16 cellular contexts compared by ENCODE assay signal in genomic region chr2:8658064-8658862, GRCh38. TPM values are rescaled to one million over a fixed set of nuclear protein-coding genes. Genes with fewer than 3 reads are reported as not detected.
DNase-seq lines count a peak whose midpoint lies in the region; TF ChIP-seq lines count a peak whose summit lies in the region.
"Had no signal": no experiment of that assay in that cellular context is flagged by ENCODE, and none has a peak within 500 bp of the region (broad histone marks: within the 10 kb centered on the region; RNA-seq: fewer than 3 reads in every experiment).

No MANE protein-coding gene starts in this region.

- H3K4me1 Mint-ChIP-seq in T-helper 2 cell treated with Interferon-gamma antibody and Interleukin-4, amounts not matched to agents 5 μg/mL and 100 μg/mL, for 36 hours (ENCODE audit: low read depth), result peaks cover 14% of the 10 kb centered on the region
- H3K4me1 Mint-ChIP-seq in activated T-helper 1 cell treated with anti-CD3 and anti-CD28 coated beads, Interleukin-12 subunit alpha, Interleukin-12 subunit beta, Interleukin-2, Interleukin-4 antibody, amounts not matched to agents 30 ng/mL and 10 ng/mL and 1 ng/mL, durations not matched to agents 14 hours and 24 hours and 36 hours (ENCODE audit: low read depth), result peaks cover 17% of the 10 kb centered on the region

- H3K9me3 ChIP-seq in liver (ENCODE audit: control insufficient read depth in 4 of 4, low read length in 3 of 4), result no peaks in the 10 kb centered on the region
- H3K9me3 ChIP-seq: MG63 had no signal

- peaks cover 30% of the 10 kb centered on the region for H3K27me3 Mint-ChIP-seq in T-helper 2 cell treated with Interferon-gamma antibody and Interleukin-4, amounts not matched to agents 5 μg/mL and 100 μg/mL, for 36 hours (ENCODE audit: low read depth)
- H3K27me3 Mint-ChIP-seq in activated T-helper 1 cell treated with anti-CD3 and anti-CD28 coated beads, Interleukin-12 subunit alpha, Interleukin-12 subunit beta, Interleukin-2, Interleukin-4 antibody, amounts not matched to agents 30 ng/mL and 10 ng/mL and 1 ng/mL, durations not matched to agents 14 hours and 24 hours and 36 hours (ENCODE audit: insufficient read depth), result peaks cover 17% of the 10 kb centered on the region

- H3K4me3 Mint-ChIP-seq in T-helper 2 cell treated with Interferon-gamma antibody and Interleukin-4, amounts not matched to agents 5 μg/mL and 100 μg/mL, for 36 hours, result no peak overlapping the region
- H3K4me3 Mint-ChIP-seq in activated T-helper 1 cell treated with anti-CD3 and anti-CD28 coated beads, Interleukin-12 subunit alpha, Interleukin-12 subunit beta, Interleukin-2, Interleukin-4 antibody, amounts not matched to agents 30 ng/mL and 10 ng/mL and 1 ng/mL, durations not matched to agents 14 hours and 24 hours and 36 hours, result no peak overlapping the region

- H3K36me3 Mint-ChIP-seq in T-helper 2 cell treated with Interferon-gamma antibody and Interleukin-4, amounts not matched to agents 5 μg/mL and 100 μg/mL, for 36 hours (ENCODE audit: low read depth), result no peaks in the 10 kb centered on the region
- H3K36me3 Mint-ChIP-seq in activated T-helper 1 cell treated with anti-CD3 and anti-CD28 coated beads, Interleukin-12 subunit alpha, Interleukin-12 subunit beta, Interleukin-2, Interleukin-4 antibody, amounts not matched to agents 30 ng/mL and 10 ng/mL and 1 ng/mL, durations not matched to agents 14 hours and 24 hours and 36 hours (ENCODE audit: low read depth), result no peaks in the 10 kb centered on the region

- no peaks in the 10 kb centered on the region for H3K9me3 Mint-ChIP-seq in T-helper 2 cell treated with Interferon-gamma antibody and Interleukin-4, amounts not matched to agents 5 μg/mL and 100 μg/mL, for 36 hours
- H3K9me3 Mint-ChIP-seq in activated T-helper 1 cell treated with anti-CD3 and anti-CD28 coated beads, Interleukin-12 subunit alpha, Interleukin-12 subunit beta, Interleukin-2, Interleukin-4 antibody, amounts not matched to agents 30 ng/mL and 10 ng/mL and 1 ng/mL, durations not matched to agents 14 hours and 24 hours and 36 hours, result no peaks in the 10 kb centered on the region

- peak overlapping the region; percentile 16 for H3K27ac Mint-ChIP-seq in T-helper 2 cell treated with Interferon-gamma antibody and Interleukin-4, amounts not matched to agents 5 μg/mL and 100 μg/mL, for 36 hours
- peak overlapping the region; percentile 19 for H3K27ac Mint-ChIP-seq in activated T-helper 1 cell treated with anti-CD3 and anti-CD28 coated beads, Interleukin-12 subunit alpha, Interleukin-12 subunit beta, Interleukin-2, Interleukin-4 antibody, amounts not matched to agents 30 ng/mL and 10 ng/mL and 1 ng/mL, durations not matched to agents 14 hours and 24 hours and 36 hours

- no peaks in the 10 kb centered on the region for H3K36me3 ChIP-seq in liver (ENCODE audit: control insufficient read depth in 4 of 4, insufficient read depth in 3 of 4, low read depth in 1 of 4, low read length in 3 of 4)
- H3K36me3 ChIP-seq: MG63 had no signal

- no peak overlapping the region for H3K9ac ChIP-seq in liver (ENCODE audit: low read depth in 1 of 2, low read length in 2 of 2)
- H3K9ac ChIP-seq: GM23248 had no signal

- no peak for TF ChIP-seq RAD21 in liver (IDR thresholded peaks at IDR 0.05)

- peak overlapping the region; percentile 73 to 85 for H3K27ac ChIP-seq in liver (ENCODE audit: low read depth in 1 of 2, low read length in 2 of 2)
- H3K27ac ChIP-seq: 22Rv1, GM23248 had no signal

- no peak for DNase-seq in T-helper 2 cell treated with Interferon-gamma antibody and Interleukin-4, amounts not matched to agents 5 μg/mL and 100 μg/mL, for 36 hours (ENCODE audit: low spot score)
- no peak for DNase-seq in T-helper 2 cell
- no peak for DNase-seq in activated T-helper 1 cell treated with anti-CD3 and anti-CD28 coated beads, Interleukin-12 subunit alpha, Interleukin-12 subunit beta, Interleukin-2, Interleukin-4 antibody, amounts not matched to agents 30 ng/mL and 10 ng/mL and 1 ng/mL, durations not matched to agents 14 hours and 24 hours and 36 hours (ENCODE audit: low spot score)
- DNase-seq in posterior vena cava (ENCODE audit: low spot score), result peak; percentile 63
- no peak for DNase-seq in GM10266 (ENCODE audit: extremely low spot score)
- DNase-seq in stimulated activated CD4-positive, alpha-beta T cell treated with anti-CD3 and anti-CD28 coated beads, Interleukin-15, amount 100 ng/mL, for 24 hours, result no peak
- DNase-seq in lower leg skin (ENCODE audit: low spot score in 2 of 2), result no peak
- DNase-seq: DMS79 treated with DMSO at 0.1 percent for 48 hours, GM23248, MG63, NCI-H1092, NCI-H226, NCI-H524 treated with DMSO at 0.1 percent for 48 hours, SHP77 treated with DMSO at 0.1 percent for 48 hours had no signal

- TF ChIP-seq CTCF in liver (IDR thresholded peaks at IDR 0.05; ENCODE audit: low read depth, low read length, missing input control) (no peak), GM10266 (IDR thresholded peaks at IDR 0.05; ENCODE audit: control insufficient read depth, insufficient read depth, low read depth, missing control alignments) (no peak), lower leg skin (IDR thresholded peaks at IDR 0.05) (no peak)

- 74% methylated on average over 22 of the region's 22 CpGs for WGBS in liver
- 92% methylated on average over 22 of the region's 22 CpGs for WGBS in lower leg skin, 2 donors

- peaks cover 21 to 48% (median 29%) of the 10 kb centered on the region in 4 donors for H3K4me1 ChIP-seq in liver (ENCODE audit: control insufficient read depth in 4 of 4, insufficient read depth in 4 of 4, low read length in 3 of 4)

- no peaks in the 10 kb centered on the region for H3K27me3 ChIP-seq in liver (ENCODE audit: control insufficient read depth in 4 of 4, insufficient read depth in 4 of 4, low read length in 3 of 4)
- H3K27me3 ChIP-seq: MG63 had no signal

- intact Hi-C loops in activated T-helper 1 cell treated with anti-CD3 and anti-CD28 coated beads, Interleukin-12 subunit alpha, Interleukin-12 subunit beta, Interleukin-2, Interleukin-4 antibody, amounts not matched to agents 30 ng/mL and 10 ng/mL and 1 ng/mL, durations not matched to agents 14 hours and 24 hours and 36 hours (cut with micrococcal nuclease), result no loop called here
- intact Hi-C loops in posterior vena cava (cut with DNase I) (loop anchor here in 1 of 2 donors (10.0 kb wide), 1 partner anchor 163 kb away; no protein-coding TSS in a partner anchor), lower leg skin (cut with DNase I; ENCODE audit: low total_unique reads) (no loop called here)

- H3K4me3 ChIP-seq in liver (ENCODE audit: low read depth in 1 of 3, low read length in 3 of 3) (no peak overlapping the region), lower leg skin (ENCODE audit: low read depth, poor library complexity, severe bottlenecking) (no peak overlapping the region)
- H3K4me3 ChIP-seq: GM23248, MG63 had no signal

- no peak for TF ChIP-seq POLR2A in lower leg skin (IDR thresholded peaks at IDR 0.05)

TF ChIP-seq in liver, 16 proteins besides CTCF, POLR2A, EP300 and RAD21:
- TF ChIP-seq GABPA (IDR thresholded peaks at IDR 0.05 in 1 of 2, conservative IDR thresholded peaks at IDR 0.05 in 1 of 2), result no peak

RNA-seq across cellular contexts. Expression of gene ID2, which starts 23.6 kb away (rescaled TPM):
- total RNA-seq in activated T-helper 1 cell treated with anti-CD3 and anti-CD28 coated beads, Interleukin-12 subunit alpha, Interleukin-12 subunit beta, Interleukin-2, Interleukin-4 antibody, amounts not matched to agents 30 ng/mL and 10 ng/mL and 1 ng/mL, durations not matched to agents 14 hours and 24 hours and 36 hours, result 301 and 306 TPM in 2 replicates
- total RNA-seq in liver, result 100 to 1,000 TPM; 216 to 274 TPM
- 100 to 1,000 TPM; 149 to 488 TPM for polyA plus RNA-seq in liver
- 100 to 1,000 TPM in 1 of 2 donors, 10 to 100 TPM in 1; 82.2 to 135 TPM for total RNA-seq in posterior vena cava
- 100 to 1,000 TPM; 120 to 271 (median 209) TPM for total RNA-seq in lower leg skin
